In the genomic region with DNA sequence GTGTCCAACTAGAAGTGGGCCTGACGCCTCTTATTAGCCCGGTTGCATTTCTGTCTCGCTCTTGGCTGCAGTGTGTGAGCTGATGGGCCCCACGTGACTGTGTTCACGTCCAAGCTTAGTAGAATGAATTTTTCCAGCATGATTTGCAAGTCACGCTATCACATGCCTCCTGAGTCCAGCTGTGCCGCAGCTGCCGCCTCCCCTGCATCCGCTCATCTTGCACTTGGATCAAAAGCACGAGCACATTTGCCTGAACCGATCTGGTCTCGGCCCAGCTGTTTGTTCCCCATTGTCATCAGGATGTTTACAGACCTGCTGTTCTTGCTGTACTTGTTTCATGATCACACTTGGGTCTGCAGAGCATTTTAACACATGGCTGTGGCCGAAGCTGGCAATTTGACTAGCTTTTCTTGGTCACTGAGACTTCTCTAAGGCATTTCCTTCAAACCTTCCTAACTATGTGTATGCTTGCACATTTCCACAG, we compare ENCODE assay signal across 9 cellular contexts.
DNase-seq lines count a peak whose midpoint lies in the region; ATAC-seq and TF ChIP-seq lines count a peak whose summit lies in the region.
"Had no signal": no experiment of that assay in that cellular context is flagged by ENCODE, and none has a peak within 500 bp of the region (broad histone marks: within the 10 kb centered on the region; RNA-seq: fewer than 3 reads in every experiment).

No MANE protein-coding gene starts in this region.

- no peaks in the 10 kb centered on the region for H3K36me3 ChIP-seq in spleen

- H3K36me3 Mint-ChIP-seq in brain = no peaks in the 10 kb centered on the region

- TF ChIP-seq POLR2A in spleen (IDR thresholded peaks at IDR 0.05) = no peak

- TF ChIP-seq CTCF in brain (conservative IDR thresholded peaks at IDR 0.05) = no peak
- no peak for TF ChIP-seq CTCF in spleen (IDR thresholded peaks at IDR 0.05 in 8 of 11, conservative IDR thresholded peaks at IDR 0.05 in 3 of 11)
- no peak for TF ChIP-seq CTCF in GM10266 (IDR thresholded peaks at IDR 0.05; ENCODE audit: control insufficient read depth, insufficient read depth, low read depth, missing control alignments)

- no peaks in the 10 kb centered on the region for H3K27me3 ChIP-seq in spleen (replicated peaks in 1 of 7)

- H3K4me3 Mint-ChIP-seq in brain = peak overlapping the region in 1 of 5 experiments; percentile 16

- intact Hi-C loops in left colon (cut with DNase I, micrococcal nuclease) (no loop called here), spleen (cut with DNase I; ENCODE audit: low total_unique reads) (no loop called here)

- no peaks in the 10 kb centered on the region for H3K9me3 ChIP-seq in spleen

- ATAC-seq in left colon = no peak

- H3K27me3 Mint-ChIP-seq in brain = peaks cover 3% of the 10 kb centered on the region

- H3K4me1 Mint-ChIP-seq in brain = peaks cover 42% of the 10 kb centered on the region

- peak overlapping the region in 4 of 5 experiments; percentile 37 to 85 (median 58) for H3K27ac Mint-ChIP-seq in brain

- DNase-seq in H4 (ENCODE audit: low spot score) (peak; percentile 69), left colon (peak; percentile 55 to 66), spleen (peak; percentile 76), SIG-M5 treated with dmso at 0.1 percent for 504 hours (lab: John Stamatoyannopoulos, UW; ENCODE audit: unreplicated experiment) (no peak), GM10266 (ENCODE audit: extremely low spot score) (no peak), SW480 (ENCODE audit: low spot score) (no peak), OCI-M1 (lab: John Stamatoyannopoulos, UW) (no peak)

- no peak overlapping the region for H3K4me3 ChIP-seq in spleen

- H3K27ac ChIP-seq in spleen = peak overlapping the region in 7 of 8 donors; percentile 24 to 67 (median 57)
- H3K27ac ChIP-seq: KMS-11 had no signal

- WGBS in spleen, 5 donors = 54 to 62% (median 58%) methylated on average over 13 of the region's 13 CpGs

- H3K4me1 ChIP-seq in spleen = peaks cover 0 to 15% (median 2%) of the 10 kb centered on the region in 6 donors

- no peaks in the 10 kb centered on the region for H3K9me3 Mint-ChIP-seq in brain

Comparison
In these comparisons a context has a peak if more than half of its experiments do, and no peak if none do; other contexts are left out.
1. DNase-seq: peak in H4 (single experiment), left colon (2 of 2) and spleen (single experiment); none in SIG-M5 treated with dmso at 0.1 percent for 504 hours (single experiment), GM10266 (single experiment), SW480 (single experiment) and OCI-M1 (single experiment).